In the genomic region with DNA sequence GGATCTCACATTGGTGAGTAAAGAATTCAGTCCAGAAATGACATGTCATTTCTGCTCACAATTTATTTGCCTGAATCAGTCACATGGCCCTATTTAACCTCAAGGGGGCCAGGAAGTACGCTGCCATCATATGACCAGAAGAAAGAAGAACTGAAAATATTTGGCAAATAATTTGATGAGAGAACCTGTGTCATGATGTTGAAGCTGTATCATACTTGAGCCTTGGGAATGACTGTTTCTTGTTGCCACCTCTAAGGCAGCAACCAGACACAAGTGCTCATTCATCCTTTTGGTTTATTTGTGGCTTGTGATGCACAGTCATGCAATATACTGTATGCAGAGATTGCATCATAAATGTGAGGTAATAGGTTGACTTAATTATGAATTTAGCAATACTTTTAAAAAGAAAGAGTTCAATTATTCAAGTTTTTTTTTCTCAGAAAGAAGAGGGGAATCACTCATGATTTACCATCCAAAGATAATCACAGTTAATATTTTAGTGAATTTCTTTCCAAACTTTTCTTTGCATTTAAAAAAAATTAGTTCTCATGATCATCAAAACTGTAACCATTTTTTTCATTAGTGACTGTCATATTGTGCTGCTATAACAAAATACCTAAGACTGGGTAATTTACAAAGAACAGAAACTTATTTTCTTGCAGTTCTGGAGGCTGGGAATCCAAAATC, we compare ENCODE assay signal across 8 cellular contexts. TPM values are rescaled to one million over a fixed set of nuclear protein-coding genes. Genes with fewer than 3 reads are reported as not detected.
DNase-seq lines count a peak whose midpoint lies in the region; ATAC-seq and TF ChIP-seq lines count a peak whose summit lies in the region.

No MANE protein-coding gene starts in this region.

- POLR2A ChIA-PET in activated CD8-positive, alpha-beta T cell treated with anti-CD3 and anti-CD28 coated beads for 36 hours (lab: Charles Lee), result no interaction called here
- POLR2A ChIA-PET in activated CD8-positive, alpha-beta T cell treated with anti-CD3 and anti-CD28 coated beads, Interleukin-2, amount 10 ng/mL, durations not matched to agents 7 days and 5 days (lab: Charles Lee), result no interaction called here
- POLR2A ChIA-PET in CD4-positive, alpha-beta memory T cell (lab: Charles Lee; ENCODE audit: partially characterized antibody), result no interaction called here

- no peak overlapping the region for H3K4me3 ChIP-seq in right lobe of liver
- H3K4me3 ChIP-seq in CD4-positive, alpha-beta memory T cell (ENCODE audit: low read length in 2 of 2), result no peak overlapping the region

- intact Hi-C loops in activated CD8-positive, alpha-beta T cell treated with anti-CD3 and anti-CD28 coated beads for 36 hours (cut with micrococcal nuclease), result no loop called here
- intact Hi-C loops in right lobe of liver (cut with DNase I), result no loop called here
- intact Hi-C loops in CD4-positive, alpha-beta memory T cell (cut with micrococcal nuclease), result no loop called here

- no peaks in the 10 kb centered on the region for H3K9me3 Mint-ChIP-seq in activated CD8-positive, alpha-beta T cell treated with anti-CD3 and anti-CD28 coated beads for 36 hours
- no peaks in the 10 kb centered on the region for H3K9me3 Mint-ChIP-seq in activated CD8-positive, alpha-beta T cell treated with anti-CD3 and anti-CD28 coated beads, Interleukin-2, amount 10 ng/mL, durations not matched to agents 7 days and 5 days (ENCODE audit: insufficient read depth)
- peaks cover 0 to 5% (median 0%) of the 10 kb centered on the region in 8 donors for H3K9me3 Mint-ChIP-seq in CD4-positive, alpha-beta memory T cell

- H3K9me3 ChIP-seq in right lobe of liver, result no peaks in the 10 kb centered on the region
- no peaks in the 10 kb centered on the region for H3K9me3 ChIP-seq in CD4-positive, alpha-beta memory T cell (ENCODE audit: control insufficient read depth in 1 of 2, low read length in 2 of 2)

- peak; percentile 7 for DNase-seq in activated CD8-positive, alpha-beta T cell treated with anti-CD3 and anti-CD28 coated beads for 36 hours
- no peak for DNase-seq in activated CD8-positive, alpha-beta T cell treated with anti-CD3 and anti-CD28 coated beads, Interleukin-2, amount 10 ng/mL, durations not matched to agents 7 days and 5 days
- DNase-seq in RPMI7951 (ENCODE audit: low read depth) (peak; percentile 30), right lobe of liver (no peak)
- no peak for DNase-seq in CD4-positive, alpha-beta memory T cell
- no peak for DNase-seq in effector CD4-positive, alpha-beta T cell
- DNase-seq in activated T-cell treated with anti-CD3 and anti-CD28 coated beads, Interleukin-2, amount 50 U/mL, for 1 hour, result no peak

- no peak for TF ChIP-seq CTCF in activated CD8-positive, alpha-beta T cell treated with anti-CD3 and anti-CD28 coated beads for 36 hours (IDR thresholded peaks at IDR 0.05)
- TF ChIP-seq CTCF in right lobe of liver (IDR thresholded peaks at IDR 0.05), result no peak

- H3K27me3 ChIP-seq in right lobe of liver, result no peaks in the 10 kb centered on the region
- H3K27me3 ChIP-seq in CD4-positive, alpha-beta memory T cell (ENCODE audit: insufficient read depth, low read length), result no peaks in the 10 kb centered on the region

- H3K27ac ChIP-seq in right lobe of liver, result peak overlapping the region in 1 of 3 donors; percentile 4
- H3K27ac ChIP-seq in CD4-positive, alpha-beta memory T cell (ENCODE audit: low read depth, low read length), result no peak overlapping the region

- CTCF ChIA-PET in activated CD8-positive, alpha-beta T cell treated with anti-CD3 and anti-CD28 coated beads for 36 hours (lab: Charles Lee), result no interaction called here
- CTCF ChIA-PET in activated CD8-positive, alpha-beta T cell treated with anti-CD3 and anti-CD28 coated beads, Interleukin-2, amount 10 ng/mL, durations not matched to agents 7 days and 5 days (lab: Charles Lee), result no interaction called here
- CTCF ChIA-PET in CD4-positive, alpha-beta memory T cell (lab: Charles Lee; ENCODE audit: partially characterized antibody), result no interaction called here

- no peak overlapping the region for H3K27ac Mint-ChIP-seq in activated CD8-positive, alpha-beta T cell treated with anti-CD3 and anti-CD28 coated beads for 36 hours
- no peak overlapping the region for H3K27ac Mint-ChIP-seq in activated CD8-positive, alpha-beta T cell treated with anti-CD3 and anti-CD28 coated beads, Interleukin-2, amount 10 ng/mL, durations not matched to agents 7 days and 5 days
- no peak overlapping the region for H3K27ac Mint-ChIP-seq in CD4-positive, alpha-beta memory T cell

- no peak for TF ChIP-seq POLR2A in right lobe of liver (IDR thresholded peaks at IDR 0.05)

- H3K36me3 Mint-ChIP-seq in activated CD8-positive, alpha-beta T cell treated with anti-CD3 and anti-CD28 coated beads for 36 hours (ENCODE audit: low read depth), result no peaks in the 10 kb centered on the region
- no peaks in the 10 kb centered on the region for H3K36me3 Mint-ChIP-seq in activated CD8-positive, alpha-beta T cell treated with anti-CD3 and anti-CD28 coated beads, Interleukin-2, amount 10 ng/mL, durations not matched to agents 7 days and 5 days (ENCODE audit: low read depth)
- no peaks in the 10 kb centered on the region for H3K36me3 Mint-ChIP-seq in CD4-positive, alpha-beta memory T cell

- no peaks in the 10 kb centered on the region for H3K36me3 ChIP-seq in right lobe of liver
- no peaks in the 10 kb centered on the region for H3K36me3 ChIP-seq in CD4-positive, alpha-beta memory T cell (ENCODE audit: insufficient read depth, low read length)

- peaks cover 8% of the 10 kb centered on the region for H3K27me3 Mint-ChIP-seq in activated CD8-positive, alpha-beta T cell treated with anti-CD3 and anti-CD28 coated beads for 36 hours
- H3K27me3 Mint-ChIP-seq in activated CD8-positive, alpha-beta T cell treated with anti-CD3 and anti-CD28 coated beads, Interleukin-2, amount 10 ng/mL, durations not matched to agents 7 days and 5 days (ENCODE audit: low read depth), result peaks cover 12% of the 10 kb centered on the region
- peaks cover 11 to 12% of the 10 kb centered on the region in 2 donors for H3K27me3 Mint-ChIP-seq in CD4-positive, alpha-beta memory T cell

- peak; percentile 51 for ATAC-seq in activated CD8-positive, alpha-beta T cell treated with anti-CD3 and anti-CD28 coated beads for 36 hours
- ATAC-seq in activated CD8-positive, alpha-beta T cell treated with anti-CD3 and anti-CD28 coated beads, Interleukin-2, amount 10 ng/mL, durations not matched to agents 7 days and 5 days, result no peak
- ATAC-seq in HG02973 (IDR thresholded peaks at IDR 0.05; ENCODE audit: unreplicated experiment), result peak; percentile 89
- peak; percentile 33 to 74 (median 56) for ATAC-seq in right lobe of liver

- peaks cover 0 to 16% (median 5%) of the 10 kb centered on the region in 4 donors for H3K4me1 ChIP-seq in right lobe of liver
- no peaks in the 10 kb centered on the region for H3K4me1 ChIP-seq in CD4-positive, alpha-beta memory T cell (ENCODE audit: insufficient read depth, low read length)

- no peak overlapping the region for H3K4me3 Mint-ChIP-seq in activated CD8-positive, alpha-beta T cell treated with anti-CD3 and anti-CD28 coated beads for 36 hours
- H3K4me3 Mint-ChIP-seq in activated CD8-positive, alpha-beta T cell treated with anti-CD3 and anti-CD28 coated beads, Interleukin-2, amount 10 ng/mL, durations not matched to agents 7 days and 5 days, result no peak overlapping the region
- H3K4me3 Mint-ChIP-seq in CD4-positive, alpha-beta memory T cell, result no peak overlapping the region

- peaks cover 7% of the 10 kb centered on the region for H3K4me1 Mint-ChIP-seq in activated CD8-positive, alpha-beta T cell treated with anti-CD3 and anti-CD28 coated beads for 36 hours (ENCODE audit: low read depth)
- peaks cover 5% of the 10 kb centered on the region for H3K4me1 Mint-ChIP-seq in activated CD8-positive, alpha-beta T cell treated with anti-CD3 and anti-CD28 coated beads, Interleukin-2, amount 10 ng/mL, durations not matched to agents 7 days and 5 days (ENCODE audit: low read depth)
- no peaks in the 10 kb centered on the region for H3K4me1 Mint-ChIP-seq in CD4-positive, alpha-beta memory T cell

- 63% methylated on average over 1 of the region's 1 CpG for WGBS in right lobe of liver (ENCODE audit: insufficient coverage, low coverage, low lambda C conversion rate, missing lambda C conversion rate)

RNA-seq across cellular contexts. Expression of gene ZFYVE16, which starts 8.2 kb away (rescaled TPM):
- 1 to 10 TPM; 5.9 to 6.7 TPM for total RNA-seq in activated CD8-positive, alpha-beta T cell treated with anti-CD3 and anti-CD28 coated beads for 36 hours
- 10 to 100 TPM in 1 of 2 experiments, 1 to 10 TPM in 1; 9.9 to 12.3 TPM for total RNA-seq in activated CD8-positive, alpha-beta T cell treated with anti-CD3 and anti-CD28 coated beads, Interleukin-2, amount 10 ng/mL, durations not matched to agents 7 days and 5 days
- 15.3 and 20.3 TPM in 2 replicates for total RNA-seq in RPMI7951 (2014; rRNA removed; shearing (Covaris generic))
- total RNA-seq in right lobe of liver, result 10 to 100 TPM in 5 of 6 experiments, 1 to 10 TPM in 1; 9.3 to 23.1 (median 14.0) TPM
- 10 to 100 TPM; 23.2 to 25.3 TPM for total RNA-seq in CD4-positive, alpha-beta memory T cell
- 1 to 10 TPM; 2.5 to 6.5 TPM for polyA plus RNA-seq in CD4-positive, alpha-beta memory T cell

Comparison
In these comparisons a context has a peak if more than half of its experiments do, and no peak if none do; other contexts are left out.
1. DNase-seq: peak in activated CD8-positive, alpha-beta T cell treated with anti-CD3 and anti-CD28 coated beads for 36 hours (single experiment) and RPMI7951 (single experiment); none in activated CD8-positive, alpha-beta T cell treated with anti-CD3 and anti-CD28 coated beads, Interleukin-2, amount 10 ng/mL, durations not matched to agents 7 days and 5 days (single experiment), right lobe of liver (0 of 3), CD4-positive, alpha-beta memory T cell (0 of 5), effector CD4-positive, alpha-beta T cell (single experiment) and activated T-cell treated with anti-CD3 and anti-CD28 coated beads, Interleukin-2, amount 50 U/mL, for 1 hour (single experiment).